Comparison of ENCODE assay signal across 1 cellular context in the genomic region with DNA sequence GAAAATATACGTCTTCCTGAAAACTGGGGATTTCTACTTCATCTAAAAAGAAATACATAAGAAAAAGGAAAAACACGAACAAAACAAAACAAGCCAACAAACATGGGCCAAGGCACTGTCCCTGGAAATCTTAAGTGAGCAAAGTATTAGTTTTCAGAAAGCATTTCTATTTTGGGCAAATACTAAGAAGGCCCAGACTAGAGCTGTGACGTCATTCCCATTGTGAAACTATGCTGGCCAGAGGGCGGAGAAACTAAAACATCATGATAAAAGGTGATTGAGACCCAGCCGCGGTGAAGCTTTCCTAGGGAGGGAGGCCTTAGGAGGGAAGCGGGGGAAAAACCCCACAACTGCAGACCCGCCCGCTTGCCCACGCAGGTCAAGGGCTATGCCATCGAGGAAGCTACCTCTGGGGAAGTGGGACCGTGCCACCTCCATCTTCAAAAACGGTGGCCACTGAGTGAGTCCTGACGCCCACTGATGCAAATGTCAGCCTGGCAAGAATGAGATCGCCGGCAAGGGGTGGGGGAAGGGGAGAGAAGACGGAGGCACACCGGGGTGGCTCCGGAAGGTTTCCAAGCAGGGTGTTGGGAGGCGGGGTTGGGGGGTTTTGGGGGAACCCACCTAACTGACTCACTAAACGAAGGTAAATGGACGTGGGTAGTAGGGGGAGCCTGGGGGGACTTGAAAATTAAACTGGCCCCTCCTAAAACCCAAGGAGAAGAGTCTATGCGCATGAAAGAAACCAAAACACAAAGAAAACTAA.
TF ChIP-seq lines count a peak whose summit lies in the region.

No MANE protein-coding gene starts in this region.

TF ChIP-seq in HEK293, 187 proteins besides CTCF, POLR2A, EP300 and RAD21:
- TF ChIP-seq, protein P1, sequence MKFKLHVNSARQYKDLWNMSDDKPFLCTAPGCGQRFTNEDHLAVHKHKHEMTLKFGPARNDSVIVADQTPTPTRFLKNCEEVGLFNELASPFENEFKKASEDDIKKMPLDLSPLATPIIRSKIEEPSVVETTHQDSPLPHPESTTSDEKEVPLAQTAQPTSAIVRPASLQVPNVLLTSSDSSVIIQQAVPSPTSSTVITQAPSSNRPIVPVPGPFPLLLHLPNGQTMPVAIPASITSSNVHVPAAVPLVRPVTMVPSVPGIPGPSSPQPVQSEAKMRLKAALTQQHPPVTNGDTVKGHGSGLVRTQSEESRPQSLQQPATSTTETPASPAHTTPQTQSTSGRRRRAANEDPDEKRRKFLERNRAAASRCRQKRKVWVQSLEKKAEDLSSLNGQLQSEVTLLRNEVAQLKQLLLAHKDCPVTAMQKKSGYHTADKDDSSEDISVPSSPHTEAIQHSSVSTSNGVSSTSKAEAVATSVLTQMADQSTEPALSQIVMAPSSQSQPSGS (tag by site-specific recombination; IDR thresholded peaks at IDR 0.05; ENCODE audit: low read depth): 0 out of 2 replicates have a peak, but pooled peaks have one; percentile 7
